Comparison of ENCODE assay signal across 20 cellular contexts in genomic region chr1:213759359-213760181, GRCh38.
DNase-seq lines count a peak whose midpoint lies in the region; ATAC-seq and TF ChIP-seq lines count a peak whose summit lies in the region.
"Had no signal": no experiment of that assay in that cellular context is flagged by ENCODE, and none has a peak within 500 bp of the region (broad histone marks: within the 10 kb centered on the region; RNA-seq: fewer than 3 reads in every experiment).

No MANE protein-coding gene starts in this region.

- TF ChIP-seq CTCF in endothelial cell (IDR thresholded peaks at IDR 0.05; ENCODE audit: unreplicated experiment): no peak
- no peak for TF ChIP-seq CTCF in transverse colon (IDR thresholded peaks at IDR 0.05)

- no peak for ATAC-seq in activated CD4-positive, alpha-beta T cell treated with anti-CD3 and anti-CD28 coated beads for 36 hours
- ATAC-seq: heart left ventricle, Panc1 had no signal

- peaks cover 4% of the 10 kb centered on the region for H3K27me3 Mint-ChIP-seq in endothelial cell (ENCODE audit: unreplicated experiment)
- H3K27me3 Mint-ChIP-seq in activated CD4-positive, alpha-beta T cell treated with anti-CD3 and anti-CD28 coated beads for 36 hours: no peaks in the 10 kb centered on the region
- H3K27me3 Mint-ChIP-seq: activated CD4-positive, alpha-beta memory T cell treated with anti-CD3 and anti-CD28 coated beads for 36 hours; CD4-positive, alpha-beta T cell; dendritic cell treated with granulocyte-macrophage colony-stimulating factor and Interleukin-4, amounts not matched to agents 40 ng/mL and 50 ng/mL, for 4 days; stimulated activated naive CD8-positive, alpha-beta T cell treated with anti-CD3 and anti-CD28 coated beads, Interleukin-15, Interleukin-2, amounts not matched to agents 100 ng/mL and 50 ng/mL, for 24 hours had no signal

- no peaks in the 10 kb centered on the region for H3K27me3 ChIP-seq in transverse colon
- H3K27me3 ChIP-seq: cardiac muscle cell, tibial nerve had no signal

- WGBS in transverse colon (ENCODE audit: low coverage in 1 of 2), 2 donors: 34 to 40% methylated on average over 1 to 6 of the region's 6 CpGs

- CTCF ChIA-PET in activated CD4-positive, alpha-beta T cell treated with anti-CD3 and anti-CD28 coated beads for 36 hours (lab: Charles Lee): no interaction called here

- no peak overlapping the region for H3K27ac ChIP-seq in transverse colon
- H3K27ac ChIP-seq: cardiac muscle cell, heart left ventricle, tibial nerve had no signal

- no peaks in the 10 kb centered on the region for H3K4me1 ChIP-seq in transverse colon
- H3K4me1 ChIP-seq: heart left ventricle, tibial nerve had no signal

- H3K27ac Mint-ChIP-seq in endothelial cell (ENCODE audit: unreplicated experiment): peak overlapping the region; percentile 57
- H3K27ac Mint-ChIP-seq in activated CD4-positive, alpha-beta T cell treated with anti-CD3 and anti-CD28 coated beads for 36 hours: no peak overlapping the region
- H3K27ac Mint-ChIP-seq: activated CD4-positive, alpha-beta memory T cell treated with anti-CD3 and anti-CD28 coated beads for 36 hours; CD4-positive, alpha-beta T cell; dendritic cell treated with granulocyte-macrophage colony-stimulating factor and Interleukin-4, amounts not matched to agents 40 ng/mL and 50 ng/mL, for 4 days; stimulated activated naive CD8-positive, alpha-beta T cell treated with anti-CD3 and anti-CD28 coated beads, Interleukin-15, Interleukin-2, amounts not matched to agents 100 ng/mL and 50 ng/mL, for 24 hours had no signal

- no peak overlapping the region for H3K4me3 Mint-ChIP-seq in endothelial cell (ENCODE audit: unreplicated experiment)
- H3K4me3 Mint-ChIP-seq in activated CD4-positive, alpha-beta T cell treated with anti-CD3 and anti-CD28 coated beads for 36 hours: no peak overlapping the region
- H3K4me3 Mint-ChIP-seq: activated CD4-positive, alpha-beta memory T cell treated with anti-CD3 and anti-CD28 coated beads for 36 hours; CD4-positive, alpha-beta T cell; dendritic cell treated with granulocyte-macrophage colony-stimulating factor and Interleukin-4, amounts not matched to agents 40 ng/mL and 50 ng/mL, for 4 days; stimulated activated naive CD8-positive, alpha-beta T cell treated with anti-CD3 and anti-CD28 coated beads, Interleukin-15, Interleukin-2, amounts not matched to agents 100 ng/mL and 50 ng/mL, for 24 hours had no signal

- no peaks in the 10 kb centered on the region for H3K9me3 Mint-ChIP-seq in endothelial cell (ENCODE audit: unreplicated experiment)
- H3K9me3 Mint-ChIP-seq in activated CD4-positive, alpha-beta T cell treated with anti-CD3 and anti-CD28 coated beads for 36 hours (ENCODE audit: low read depth): no peaks in the 10 kb centered on the region
- H3K9me3 Mint-ChIP-seq: activated CD4-positive, alpha-beta memory T cell treated with anti-CD3 and anti-CD28 coated beads for 36 hours; CD4-positive, alpha-beta T cell; stimulated activated naive CD8-positive, alpha-beta T cell treated with anti-CD3 and anti-CD28 coated beads, Interleukin-15, Interleukin-2, amounts not matched to agents 100 ng/mL and 50 ng/mL, for 24 hours had no signal

- intact Hi-C loops in transverse colon (cut with DNase I; ENCODE audit: low total_unique reads): no loop called here
- intact Hi-C loops in activated CD4-positive, alpha-beta T cell treated with anti-CD3 and anti-CD28 coated beads for 36 hours (cut with DNase I, micrococcal nuclease): loop anchor here in 1 of 2 experiments (5.0 kb wide), 1 partner anchor 228 kb away; the partner anchor contains the start of gene PROX1

- no peak for TF ChIP-seq POLR2A in transverse colon (IDR thresholded peaks at IDR 0.05)

- POLR2A ChIA-PET in activated CD4-positive, alpha-beta T cell treated with anti-CD3 and anti-CD28 coated beads for 36 hours (lab: Charles Lee): no interaction called here

- peak; percentile 24 for DNase-seq in NCI-H82 (lab: John Stamatoyannopoulos, UW)
- no peak for DNase-seq in NCI-H82 treated with DMSO at 0.1 percent for 48 hours (lab: John Stamatoyannopoulos, UW; ENCODE audit: unreplicated experiment)
- DNase-seq in NCI-H2029 (lab: John Stamatoyannopoulos, UW): peak; percentile 15
- no peak for DNase-seq in endothelial cell (ENCODE audit: low spot score)
- DNase-seq in transverse colon: peak; percentile 13
- no peak for DNase-seq in activated CD4-positive, alpha-beta T cell treated with anti-CD3 and anti-CD28 coated beads for 36 hours
- no peak for DNase-seq in LoVo (ENCODE audit: low spot score)
- DNase-seq in RKO (ENCODE audit: low spot score): no peak
- DNase-seq: activated CD4-positive, alpha-beta memory T cell treated with anti-CD3 and anti-CD28 coated beads for 36 hours; CD4-positive, alpha-beta T cell; DND-41; H7; heart left ventricle; stimulated activated CD4-positive, alpha-beta T cell treated with anti-CD3 and anti-CD28 coated beads, Interleukin-2, amount 100 ng/mL, for 48 hours had no signal

- peaks cover 26% of the 10 kb centered on the region for H3K4me1 Mint-ChIP-seq in endothelial cell (ENCODE audit: unreplicated experiment)
- peaks cover 20% of the 10 kb centered on the region for H3K4me1 Mint-ChIP-seq in activated CD4-positive, alpha-beta T cell treated with anti-CD3 and anti-CD28 coated beads for 36 hours

- no peaks in the 10 kb centered on the region for H3K9me3 ChIP-seq in transverse colon
- H3K9me3 ChIP-seq: tibial nerve had no signal

- in situ Hi-C loops in transverse colon (cut with MboI; ENCODE audit: low pct_ligation_motif_present in 1 of 4, low pct_unique_long_range_greater_than_20kb in 1 of 4, low sequenced_read_pairs in 3 of 4): loop anchor here in 1 of 4 donors (10.0 kb wide), 1 partner anchor 335 kb away; no protein-coding TSS in a partner anchor

- no peaks in the 10 kb centered on the region for H3K36me3 Mint-ChIP-seq in endothelial cell (ENCODE audit: low read depth, unreplicated experiment)
- no peaks in the 10 kb centered on the region for H3K36me3 Mint-ChIP-seq in activated CD4-positive, alpha-beta T cell treated with anti-CD3 and anti-CD28 coated beads for 36 hours (ENCODE audit: low read depth)
- H3K36me3 Mint-ChIP-seq: activated CD4-positive, alpha-beta memory T cell treated with anti-CD3 and anti-CD28 coated beads for 36 hours had no signal

- no peaks in the 10 kb centered on the region for H3K36me3 ChIP-seq in transverse colon
- H3K36me3 ChIP-seq: cardiac muscle cell, heart left ventricle, tibial nerve had no signal

- H3K4me3 ChIP-seq in transverse colon: no peak overlapping the region
- H3K4me3 ChIP-seq: cardiac muscle cell, heart left ventricle, smooth muscle cell, tibial nerve had no signal

- TF ChIP-seq EP300 in transverse colon (IDR thresholded peaks at IDR 0.05; ENCODE audit: low read depth): no peak

Comparison
In these comparisons a context has a peak if more than half of its experiments do, and no peak if none do; other contexts are left out.
1. DNase-seq: peak in NCI-H82 (single experiment), NCI-H2029 (single experiment) and transverse colon (single experiment); none in NCI-H82 treated with DMSO at 0.1 percent for 48 hours (single experiment), endothelial cell (single experiment), activated CD4-positive, alpha-beta T cell treated with anti-CD3 and anti-CD28 coated beads for 36 hours (single experiment), LoVo (single experiment) and RKO (single experiment).